Comparison of ENCODE assay signal across 12 cellular contexts in the genomic region with DNA sequence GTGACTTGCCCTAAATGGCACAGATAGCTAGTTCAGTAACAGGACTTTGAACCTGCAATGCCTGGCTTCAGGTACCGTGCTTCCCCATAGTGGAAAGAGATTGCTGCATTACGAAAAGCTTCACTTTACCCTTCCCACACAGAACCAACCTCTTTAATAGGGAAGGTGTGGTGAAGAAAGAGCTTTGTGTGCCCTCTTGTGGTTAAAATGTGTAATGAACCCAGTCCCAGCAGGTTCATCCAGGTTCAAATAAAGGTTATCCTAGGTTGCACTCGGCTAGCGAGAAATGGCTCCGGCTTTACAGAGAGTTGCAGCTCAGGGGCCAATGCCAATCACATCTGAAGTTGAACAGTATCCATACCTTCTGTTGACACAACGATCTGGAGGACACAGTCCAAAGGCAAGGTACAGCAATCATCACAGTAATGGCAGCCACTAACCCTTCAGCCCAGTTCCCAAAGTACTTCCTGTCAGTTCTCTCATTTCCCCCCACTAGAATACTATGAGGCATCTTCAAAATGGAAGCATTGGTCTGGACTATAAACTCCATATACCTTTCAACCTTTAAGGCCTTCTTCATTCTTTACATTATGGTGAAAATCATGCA. TPM values are rescaled to one million over a fixed set of nuclear protein-coding genes. Genes with fewer than 3 reads are reported as not detected.
DNase-seq lines count a peak whose midpoint lies in the region; ATAC-seq and TF ChIP-seq lines count a peak whose summit lies in the region.
"Had no signal": no experiment of that assay in that cellular context is flagged by ENCODE, and none has a peak within 500 bp of the region (broad histone marks: within the 10 kb centered on the region; RNA-seq: fewer than 3 reads in every experiment).

No MANE protein-coding gene starts in this region.

- ATAC-seq in heart left ventricle (no peak), GM19035 (IDR thresholded peaks at IDR 0.05; ENCODE audit: unreplicated experiment) (no peak)

- no peaks in the 10 kb centered on the region for H3K27me3 Mint-ChIP-seq in activated T-helper 2 cell treated with anti-CD3 and anti-CD28 coated beads, Interferon-gamma antibody, Interleukin-2, Interleukin-4, amounts not matched to agents 10 μg/mL and 5 μg/mL and 100 μg/mL, durations not matched to agents 14 hours and 24 hours and 36 hours (ENCODE audit: low read depth)
- H3K27me3 Mint-ChIP-seq: dendritic cell treated with granulocyte-macrophage colony-stimulating factor and Interleukin-4, amounts not matched to agents 40 ng/mL and 50 ng/mL, for 4 days had no signal

- 68 to 71% (median 70%) methylated on average over 6 of the region's 6 CpGs for whole genome bisulfite sequencing in heart left ventricle, 4 donors

- peaks cover 13% of the 10 kb centered on the region for H3K27me3 ChIP-seq in NT2/D1 (ENCODE audit: insufficient read depth, insufficient read length)
- H3K27me3 ChIP-seq in heart left ventricle = no peaks in the 10 kb centered on the region

- peak in 4 of 12 donors; percentile 16 to 32 (median 20) for TF ChIP-seq CTCF in heart left ventricle (IDR thresholded peaks at IDR 0.05)

- H3K4me1 ChIP-seq in NT2/D1 (ENCODE audit: insufficient read depth, insufficient read length) = no peaks in the 10 kb centered on the region
- H3K4me1 ChIP-seq in heart left ventricle = no peaks in the 10 kb centered on the region
- H3K4me1 ChIP-seq: parathyroid adenoma had no signal

- H3K9me3 Mint-ChIP-seq in activated T-helper 2 cell treated with anti-CD3 and anti-CD28 coated beads, Interferon-gamma antibody, Interleukin-2, Interleukin-4, amounts not matched to agents 10 μg/mL and 5 μg/mL and 100 μg/mL, durations not matched to agents 14 hours and 24 hours and 36 hours = peaks cover 57% of the 10 kb centered on the region

- H3K4me3 ChIP-seq in NT2/D1 (ENCODE audit: insufficient read length, low read depth) = no peak overlapping the region
- H3K4me3 ChIP-seq in heart left ventricle = no peak overlapping the region
- H3K4me3 ChIP-seq: SK-N-MC had no signal

- H3K27ac Mint-ChIP-seq in activated T-helper 2 cell treated with anti-CD3 and anti-CD28 coated beads, Interferon-gamma antibody, Interleukin-2, Interleukin-4, amounts not matched to agents 10 μg/mL and 5 μg/mL and 100 μg/mL, durations not matched to agents 14 hours and 24 hours and 36 hours = no peak overlapping the region
- H3K27ac Mint-ChIP-seq: dendritic cell treated with granulocyte-macrophage colony-stimulating factor and Interleukin-4, amounts not matched to agents 40 ng/mL and 50 ng/mL, for 4 days had no signal

- no peaks in the 10 kb centered on the region for H3K4me1 Mint-ChIP-seq in activated T-helper 2 cell treated with anti-CD3 and anti-CD28 coated beads, Interferon-gamma antibody, Interleukin-2, Interleukin-4, amounts not matched to agents 10 μg/mL and 5 μg/mL and 100 μg/mL, durations not matched to agents 14 hours and 24 hours and 36 hours (ENCODE audit: low read depth)

- H3K9ac ChIP-seq in NT2/D1 (ENCODE audit: insufficient read length, low read depth) = no peak overlapping the region
- H3K9ac ChIP-seq: parathyroid adenoma had no signal

- intact Hi-C loops in activated T-helper 2 cell treated with anti-CD3 and anti-CD28 coated beads, Interferon-gamma antibody, Interleukin-2, Interleukin-4, amounts not matched to agents 10 μg/mL and 5 μg/mL and 100 μg/mL, durations not matched to agents 14 hours and 24 hours and 36 hours (cut with micrococcal nuclease) = no loop called here
- intact Hi-C loops in heart left ventricle (cut with DNase I) = no loop called here

- no peaks in the 10 kb centered on the region for H3K36me3 Mint-ChIP-seq in activated T-helper 2 cell treated with anti-CD3 and anti-CD28 coated beads, Interferon-gamma antibody, Interleukin-2, Interleukin-4, amounts not matched to agents 10 μg/mL and 5 μg/mL and 100 μg/mL, durations not matched to agents 14 hours and 24 hours and 36 hours (ENCODE audit: low read depth)

- POLR2A ChIA-PET in HEK293T (lab: Yijun Ruan, JAX) = no interaction called here

- H3K9me3 ChIP-seq in NT2/D1 (ENCODE audit: insufficient read depth, low read length) (no peaks in the 10 kb centered on the region), heart left ventricle (peaks cover 0 to 16% (median 0%) of the 10 kb centered on the region in 12 donors)

- no peak overlapping the region for H3K27ac ChIP-seq in heart left ventricle
- H3K27ac ChIP-seq: parathyroid adenoma, SK-N-MC had no signal

- no peaks in the 10 kb centered on the region for H3K36me3 ChIP-seq in NT2/D1 (ENCODE audit: insufficient read depth, insufficient read length, low read length)
- no peaks in the 10 kb centered on the region for H3K36me3 ChIP-seq in heart left ventricle

- peak; percentile 45 for DNase-seq in COLO829 (ENCODE audit: low spot score)
- DNase-seq in HEK293T (ENCODE audit: extremely low spot score) = peak; percentile 44
- DNase-seq in NT2/D1 (ENCODE audit: low read depth, low spot score) = peak; percentile 13
- peak; percentile 31 for DNase-seq in epidermal melanocyte (ENCODE audit: insufficient read length, low spot score)
- no peak for DNase-seq in NK-92 treated with Interleukin-12 subunit alpha and Interleukin-12 subunit beta, amount 100 ng/mL, for 24 hours (lab: John Stamatoyannopoulos, UW)
- no peak for DNase-seq in activated T-helper 2 cell treated with anti-CD3 and anti-CD28 coated beads, Interferon-gamma antibody, Interleukin-2, Interleukin-4, amounts not matched to agents 10 μg/mL and 5 μg/mL and 100 μg/mL, durations not matched to agents 14 hours and 24 hours and 36 hours (ENCODE audit: low spot score)
- no peak for DNase-seq in heart left ventricle

- H3K4me3 Mint-ChIP-seq in activated T-helper 2 cell treated with anti-CD3 and anti-CD28 coated beads, Interferon-gamma antibody, Interleukin-2, Interleukin-4, amounts not matched to agents 10 μg/mL and 5 μg/mL and 100 μg/mL, durations not matched to agents 14 hours and 24 hours and 36 hours (ENCODE audit: low read depth) = no peak overlapping the region
- H3K4me3 Mint-ChIP-seq: dendritic cell treated with granulocyte-macrophage colony-stimulating factor and Interleukin-4, amounts not matched to agents 40 ng/mL and 50 ng/mL, for 4 days had no signal

- CTCF ChIA-PET in HEK293T (lab: Yijun Ruan, JAX) = interaction anchor here (1.2 to 1.9 kb wide), 2 partner anchors 11 to 14 kb away, joined by 3 to 4 read pairs; no protein-coding TSS in a partner anchor

- TF ChIP-seq POLR2A in heart left ventricle (IDR thresholded peaks at IDR 0.05) = no peak

TF ChIP-seq in HEK293T, 16 proteins besides CTCF, POLR2A, EP300 and RAD21:
- TF ChIP-seq SP1 (IDR thresholded peaks at IDR 0.05) (no peak), FOXM1 (IDR thresholded peaks at IDR 0.05; ENCODE audit: borderline replicate concordance) (no peak)

RNA-seq across cellular contexts. Expression of gene DEFB115, which starts 3.0 kb away (rescaled TPM):
- total RNA-seq in activated T-helper 2 cell treated with anti-CD3 and anti-CD28 coated beads, Interferon-gamma antibody, Interleukin-2, Interleukin-4, amounts not matched to agents 10 μg/mL and 5 μg/mL and 100 μg/mL, durations not matched to agents 14 hours and 24 hours and 36 hours = not detected in 2 replicates
- not detected for total RNA-seq in heart left ventricle
- polyA plus RNA-seq in heart left ventricle = not detected
- total RNA-seq: urinary bladder had no signal
- polyA plus RNA-seq: urinary bladder had no signal

RNA-seq across cellular contexts. Expression of gene DEFB116, which starts 48.0 kb away (rescaled TPM):
- not detected in 2 replicates for total RNA-seq in activated T-helper 2 cell treated with anti-CD3 and anti-CD28 coated beads, Interferon-gamma antibody, Interleukin-2, Interleukin-4, amounts not matched to agents 10 μg/mL and 5 μg/mL and 100 μg/mL, durations not matched to agents 14 hours and 24 hours and 36 hours
- total RNA-seq in heart left ventricle = not detected
- polyA plus RNA-seq in heart left ventricle = not detected
- total RNA-seq: urinary bladder had no signal
- polyA plus RNA-seq: urinary bladder had no signal

Comparison
In these comparisons a context has a peak if more than half of its experiments do, and no peak if none do; other contexts are left out.
1. DNase-seq: peak in COLO829 (single experiment), HEK293T (single experiment), NT2/D1 (single experiment) and epidermal melanocyte (single experiment); none in NK-92 treated with Interleukin-12 subunit alpha and Interleukin-12 subunit beta, amount 100 ng/mL, for 24 hours (single experiment), activated T-helper 2 cell treated with anti-CD3 and anti-CD28 coated beads, Interferon-gamma antibody, Interleukin-2, Interleukin-4, amounts not matched to agents 10 μg/mL and 5 μg/mL and 100 μg/mL, durations not matched to agents 14 hours and 24 hours and 36 hours (single experiment) and heart left ventricle (0 of 5).